23 cellular contexts compared by ENCODE assay signal in genomic region chr18:62655520-62656219, GRCh38.
"Had no signal": no experiment of that assay in that cellular context is flagged by ENCODE, and none has a peak within 500 bp of the region (broad histone marks: within the 10 kb centered on the region; RNA-seq: fewer than 3 reads in every experiment).

No MANE protein-coding gene starts in this region.

- H3K9me3 ChIP-seq: colonic mucosa, mucosa of descending colon, ovary, psoas muscle, sigmoid colon, stomach, thyroid gland had no signal

- H3K4me3 Mint-ChIP-seq: dendritic cell treated with granulocyte-macrophage colony-stimulating factor and Interleukin-4, amounts not matched to agents 40 ng/mL and 50 ng/mL, for 4 days; mesothelial cell of epicardium; naive B cell; natural killer cell treated with Interleukin-12 subunit alpha and Interleukin-12 subunit beta and Interleukin-15 and Interleukin-18, amount 100 ng/mL, for 72 hours; stimulated activated effector memory CD8-positive, alpha-beta T cell treated with anti-CD3 and anti-CD28 coated beads, Interleukin-12 subunit alpha, Interleukin-12 subunit beta, amount 100 ng/mL, for 72 hours had no signal

- H3K27me3 ChIP-seq: colonic mucosa, ovary, sigmoid colon, stomach, thyroid gland had no signal

- DNase-seq: colonic mucosa; effector memory CD4-positive, alpha-beta T cell; kidney; mesenchymal stem cell; mucosa of descending colon; naive B cell; nucleus accumbens; ovary; posterior cingulate gyrus; psoas muscle; right cardiac atrium; sigmoid colon; stimulated activated CD4-positive, alpha-beta T cell treated with anti-CD3 and anti-CD28 coated beads, Interleukin-2, amount 100 ng/mL, for 24 hours; stimulated activated CD4-positive, alpha-beta T cell treated with anti-CD3 and anti-CD28 coated beads, Interleukin-4, amount 100 ng/mL, for 24 hours; stimulated activated naive CD4-positive, alpha-beta T cell treated with Interleukin-2 at 50 U/mL for 16 hours; stomach; thyroid gland; trophoblast cell had no signal

- H3K27ac ChIP-seq: colonic mucosa, ovary, psoas muscle, sigmoid colon, stomach, thyroid gland had no signal

- H3K27me3 Mint-ChIP-seq: naive B cell had no signal

- H3K36me3 ChIP-seq: colonic mucosa, ovary, sigmoid colon, stomach, thyroid gland had no signal

- H3K4me1 ChIP-seq: colonic mucosa, psoas muscle, sigmoid colon, stomach, thyroid gland had no signal

- H3K4me1 Mint-ChIP-seq: mesothelial cell of epicardium; stimulated activated effector memory CD8-positive, alpha-beta T cell treated with anti-CD3 and anti-CD28 coated beads, Interleukin-12 subunit alpha, Interleukin-12 subunit beta, amount 100 ng/mL, for 72 hours had no signal

- H3K4me3 ChIP-seq: colonic mucosa, mucosa of descending colon, ovary, psoas muscle, sigmoid colon, stomach, thyroid gland had no signal

- ATAC-seq: left lobe of liver; mucosa of descending colon; natural killer cell treated with Interleukin-12 subunit alpha and Interleukin-12 subunit beta and Interleukin-15 and Interleukin-18, amount 100 ng/mL, for 72 hours; psoas muscle; right cardiac atrium; stimulated activated effector memory CD8-positive, alpha-beta T cell treated with anti-CD3 and anti-CD28 coated beads, Interleukin-12 subunit alpha, Interleukin-12 subunit beta, amount 100 ng/mL, for 72 hours had no signal

- H3K36me3 Mint-ChIP-seq: mesothelial cell of epicardium; naive B cell; natural killer cell treated with Interleukin-12 subunit alpha and Interleukin-12 subunit beta and Interleukin-15 and Interleukin-18, amount 100 ng/mL, for 72 hours; stimulated activated effector memory CD8-positive, alpha-beta T cell treated with anti-CD3 and anti-CD28 coated beads, Interleukin-12 subunit alpha, Interleukin-12 subunit beta, amount 100 ng/mL, for 72 hours had no signal

- H3K27ac Mint-ChIP-seq: dendritic cell treated with granulocyte-macrophage colony-stimulating factor and Interleukin-4, amounts not matched to agents 40 ng/mL and 50 ng/mL, for 4 days; mesothelial cell of epicardium; natural killer cell treated with Interleukin-12 subunit alpha and Interleukin-12 subunit beta and Interleukin-15 and Interleukin-18, amount 100 ng/mL, for 72 hours; stimulated activated effector memory CD8-positive, alpha-beta T cell treated with anti-CD3 and anti-CD28 coated beads, Interleukin-12 subunit alpha, Interleukin-12 subunit beta, amount 100 ng/mL, for 72 hours had no signal

- H3K9me3 Mint-ChIP-seq: dendritic cell treated with granulocyte-macrophage colony-stimulating factor and Interleukin-4, amounts not matched to agents 40 ng/mL and 50 ng/mL, for 4 days; naive B cell; natural killer cell treated with Interleukin-12 subunit alpha and Interleukin-12 subunit beta and Interleukin-15 and Interleukin-18, amount 100 ng/mL, for 72 hours; stimulated activated effector memory CD8-positive, alpha-beta T cell treated with anti-CD3 and anti-CD28 coated beads, Interleukin-12 subunit alpha, Interleukin-12 subunit beta, amount 100 ng/mL, for 72 hours had no signal
